6 cellular contexts compared by ENCODE assay signal in genomic region chr4:939508-939907, GRCh38. TPM values are rescaled to one million over a fixed set of nuclear protein-coding genes. Genes with fewer than 3 reads are reported as not detected.
"Had no signal": no experiment of that assay in that cellular context is flagged by ENCODE, and none has a peak within 500 bp of the region (broad histone marks: within the 10 kb centered on the region; RNA-seq: fewer than 3 reads in every experiment).

No MANE protein-coding gene starts in this region.

RNA-seq across cellular contexts. Expression of gene SLC26A1, which starts 53.7 kb away (rescaled TPM):
- total RNA-seq: dermis blood vessel endothelial cell, endothelial cell of umbilical vein, esophagus mucosa, esophagus squamous epithelium, foreskin keratinocyte, gastroesophageal sphincter had no signal
- polyA plus RNA-seq: foreskin keratinocyte had no signal
